Comparison of ENCODE assay signal across 8 cellular contexts in the genomic region with DNA sequence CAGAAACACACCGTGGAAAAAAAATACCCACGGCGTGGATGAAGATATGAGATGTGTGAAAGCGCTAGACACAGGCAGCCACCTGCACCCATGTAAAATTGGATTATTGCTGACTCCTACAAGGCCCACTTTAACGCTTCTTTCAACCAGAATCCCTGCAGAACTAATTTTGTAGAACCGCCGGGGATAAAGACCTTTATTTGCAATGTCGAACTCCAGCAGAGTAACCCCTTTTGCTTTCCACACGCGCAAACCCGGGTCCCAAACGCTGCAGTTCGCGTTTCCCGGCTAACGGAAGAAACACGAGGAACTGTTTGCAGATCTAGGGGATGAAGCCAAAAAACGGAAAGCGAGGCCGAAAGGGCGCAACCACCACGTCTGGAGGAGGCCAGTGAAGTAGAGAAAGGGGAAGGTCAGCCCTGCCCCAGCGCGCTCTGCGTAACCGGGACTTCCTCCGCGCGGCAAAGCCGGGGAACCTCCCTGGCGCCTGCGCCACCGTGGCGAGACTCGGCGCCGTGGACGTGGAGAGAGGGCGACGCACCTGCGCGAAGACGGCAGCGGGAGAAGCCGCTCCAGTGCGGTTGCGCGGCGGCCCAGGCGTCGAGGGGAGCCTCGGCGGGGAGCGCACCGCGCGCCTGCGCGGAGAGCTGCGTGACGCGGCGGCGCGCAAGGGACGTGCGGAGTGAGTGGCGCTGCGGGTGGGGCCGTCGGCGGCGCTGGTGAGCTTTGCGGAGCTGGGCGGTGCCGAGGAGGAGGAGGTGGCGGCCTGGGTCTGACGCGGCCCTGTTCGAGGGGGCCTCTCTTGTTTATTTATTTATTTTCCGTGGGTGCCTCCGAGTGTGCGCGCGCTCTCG. TPM values are rescaled to one million over a fixed set of nuclear protein-coding genes. Genes with fewer than 3 reads are reported as not detected.
A peak's percentile ranks its signal among the peaks of the same experiment; 100 is the strongest.
DNase-seq lines count a peak whose midpoint lies in the region; ATAC-seq, FAIRE-seq and TF ChIP-seq lines count a peak whose summit lies in the region.

Gene PPP1CB, plus strand, starts transcription at position 729 of the 854 bp plus-strand sequence. CDS start 295 bp downstream, outside the sequence.

- H3K27me3 ChIP-seq in heart left ventricle (no peaks in the 10 kb centered on the region), upper lobe of right lung (no peaks in the 10 kb centered on the region)

- peak within 1 kb of the TSS; percentile 100 for H3K27ac ChIP-seq in adipose tissue (ENCODE audit: low read depth, low read length)
- H3K27ac ChIP-seq in heart left ventricle, result peak within 1 kb of the TSS; percentile 98 to 100 (median 100)
- peak within 1 kb of the TSS; percentile 99 for H3K27ac ChIP-seq in upper lobe of right lung

- peak; percentile 98 for FAIRE-seq in GM12891 (lab: Jason Lieb, UNC)

- peak within 1 kb of the TSS; percentile 90 to 100 (median 94) for H3K4me3 ChIP-seq in heart left ventricle
- H3K4me3 ChIP-seq in upper lobe of right lung, result peak within 1 kb of the TSS; percentile 89

- peak in 11 of 12 donors; percentile 12 to 55 (median 29) for TF ChIP-seq CTCF in heart left ventricle (IDR thresholded peaks at IDR 0.05)
- TF ChIP-seq CTCF in upper lobe of right lung (IDR thresholded peaks at IDR 0.05), result peak; percentile 32

- intact Hi-C loops in heart left ventricle (cut with DNase I) (loop anchor here in 9 of 10 donors (2.0 to 10.0 kb wide), 9 partner anchors 64 to 187 kb away; no protein-coding TSS in a partner anchor), posterior vena cava (cut with DNase I) (loop anchor here in 1 of 2 donors (5.0 kb wide), 1 partner anchor 159 kb away; no protein-coding TSS in a partner anchor), upper lobe of right lung (cut with DNase I) (loop anchor here (10.0 kb wide), 1 partner anchor 157 kb away; no protein-coding TSS in a partner anchor)

- 0% methylated on average over 73 to 86 of the region's 86 CpGs for WGBS in adipose tissue, 3 donors
- 0 to 1% (median 1%) methylated on average over 66 to 86 of the region's 86 CpGs for WGBS in heart left ventricle, 4 donors

- peak; percentile 82 for DNase-seq in GM12891 (ENCODE audit: insufficient read length, low spot score)
- DNase-seq in NCI-H1436 (lab: John Stamatoyannopoulos, UW), result peak; percentile 94
- peak; percentile 96 for DNase-seq in T follicular helper cell (ENCODE audit: low read depth)
- peak; percentile 97 to 98 (median 98) for DNase-seq in heart left ventricle
- peak; percentile 99 for DNase-seq in posterior vena cava (ENCODE audit: low spot score)
- DNase-seq in upper lobe of right lung, result peak; percentile 98

- TF ChIP-seq POLR2A in GM12891 (IDR thresholded peaks at IDR 0.05; ENCODE audit: low read depth, low read length) (peak; percentile 84), heart left ventricle (IDR thresholded peaks at IDR 0.05) (peak in 1 of 2 donors; percentile 89)

- H3K9me3 ChIP-seq in heart left ventricle, result no peaks in the 10 kb centered on the region
- no peaks in the 10 kb centered on the region for H3K9me3 ChIP-seq in upper lobe of right lung

- peaks cover 7 to 59% (median 35%) of the 10 kb centered on the region in 12 donors for H3K4me1 ChIP-seq in heart left ventricle
- H3K4me1 ChIP-seq in upper lobe of right lung, result peaks cover 39% of the 10 kb centered on the region

- H3K36me3 ChIP-seq in heart left ventricle (no peaks in the 10 kb centered on the region), upper lobe of right lung (no peaks in the 10 kb centered on the region)

- ATAC-seq in HG02840 (IDR thresholded peaks at IDR 0.05; ENCODE audit: low FRiP score, unreplicated experiment) (peak; percentile 81), heart left ventricle (peak; percentile 88 to 97 (median 92)), upper lobe of right lung (peak; percentile 97)

TF ChIP-seq in GM12891, 5 proteins besides CTCF, POLR2A, EP300 and RAD21:
- TF ChIP-seq PAX5 (IDR thresholded peaks at IDR 0.05; ENCODE audit: insufficient read depth, low read length, severe bottlenecking), result no peak
- TF ChIP-seq POU2F2 (IDR thresholded peaks at IDR 0.05; ENCODE audit: low read depth, low read length), result peak; percentile 24; the same call in 1 of the 2 replicates
- peak; percentile 75 for TF ChIP-seq SPI1 (IDR thresholded peaks at IDR 0.05; ENCODE audit: low read depth, low read length)
- peak; percentile 92 for TF ChIP-seq POLR2AphosphoS5 (IDR thresholded peaks at IDR 0.05; ENCODE audit: low read depth, low read length)
- TF ChIP-seq TAF1 (IDR thresholded peaks at IDR 0.05; ENCODE audit: low read depth, low read length), result peak; percentile 75

RNA-seq across cellular contexts. Expression of gene PPP1CB, which starts in this region (rescaled TPM):
- polyA plus RNA-seq in GM12891 (2012; ENCODE audit: low read depth, missing spikeins), result 32.1 TPM
- polyA plus RNA-seq in adipose tissue (100 to 1,000 TPM in 1 of 3 donors, 10 to 100 TPM in 2; 25.6 to 110 (median 44.9) TPM), heart left ventricle (100 to 1,000 TPM; 128 to 232 TPM)
- total RNA-seq in heart left ventricle (100 to 1,000 TPM; 204 to 496 (median 427) TPM), posterior vena cava (100 to 1,000 TPM; 429 to 446 TPM), upper lobe of right lung (256 TPM)

Comparison
In these comparisons a context has a peak if more than half of its experiments do, and no peak if none do; other contexts are left out.
1. Peak in every context shown above with its lines: DNase-seq, ATAC-seq, H3K4me3 ChIP-seq and H3K27ac ChIP-seq.